Comparison of ENCODE assay signal across 9 cellular contexts in the genomic region with DNA sequence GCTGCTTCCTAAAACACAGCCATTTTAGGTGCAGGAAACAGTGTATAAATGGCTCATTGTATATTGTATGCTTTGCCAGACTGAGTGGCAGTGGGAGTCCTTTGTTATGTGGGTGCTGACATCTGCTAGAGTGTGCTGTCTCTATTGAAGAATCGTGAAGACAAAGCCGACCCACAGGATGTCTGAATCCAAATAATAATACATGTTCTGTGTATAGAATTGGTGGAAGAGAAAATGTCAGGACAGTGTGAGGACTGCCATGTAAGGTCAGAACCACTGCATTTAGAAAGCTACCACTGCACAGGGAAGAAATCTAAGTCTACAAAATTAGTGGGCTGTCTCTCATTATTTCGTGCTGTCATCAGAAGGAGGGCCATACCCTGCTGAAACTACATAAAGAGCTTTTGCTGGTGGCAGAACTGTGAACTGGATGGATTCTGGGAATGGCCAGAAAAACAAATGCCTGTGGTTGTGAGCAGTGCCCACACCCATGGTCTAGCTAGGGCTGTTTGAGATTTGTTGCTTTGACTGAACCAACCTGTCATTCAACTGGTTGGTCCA. TPM values are rescaled to one million over a fixed set of nuclear protein-coding genes. Genes with fewer than 3 reads are reported as not detected.
DNase-seq lines count a peak whose midpoint lies in the region; ATAC-seq and TF ChIP-seq lines count a peak whose summit lies in the region.
"Had no signal": no experiment of that assay in that cellular context is flagged by ENCODE, and none has a peak within 500 bp of the region (broad histone marks: within the 10 kb centered on the region; RNA-seq: fewer than 3 reads in every experiment).

No MANE protein-coding gene starts in this region.

- TF ChIP-seq CTCF in adrenal gland (IDR thresholded peaks at IDR 0.05): no peak

- no peak for TF ChIP-seq POLR2A in adrenal gland (IDR thresholded peaks at IDR 0.05)

- in situ Hi-C loops in G401 (cut with HindIII; ENCODE audit: low sequenced_read_pairs): no loop called here

- peak; percentile 34 for ATAC-seq in sciatic nerve

- DNase-seq in EH (ENCODE audit: low read depth) (peak; percentile 85), NCI-H748 treated with DMSO at 0.1 percent for 48 hours (lab: John Stamatoyannopoulos, UW) (peak; percentile 92), sciatic nerve (ENCODE audit: low spot score) (no peak), adrenal gland (no peak), KG1 (lab: John Stamatoyannopoulos, UW) (no peak), GM19238 (ENCODE audit: insufficient read length, low spot score) (no peak), G401 (ENCODE audit: low spot score) (no peak)
- peak; percentile 19 for DNase-seq in effector CD4-positive, alpha-beta T cell
- DNase-seq: RPMI8226 had no signal

- H3K27ac ChIP-seq in adrenal gland: peak overlapping the region in 1 of 5 donors; percentile 4

- 59 to 88% (median 74%) methylated on average over 3 of the region's 3 CpGs for WGBS in adrenal gland, 4 donors

- H3K4me1 ChIP-seq in adrenal gland (replicated peaks in 1 of 2): peaks cover 28 to 31% of the 10 kb centered on the region in 2 donors

- H3K4me3 ChIP-seq in adrenal gland: no peak overlapping the region

- H3K9me3 ChIP-seq in adrenal gland (replicated peaks in 1 of 3): no peaks in the 10 kb centered on the region

- intact Hi-C loops in sciatic nerve (cut with DNase I) (no loop called here), adrenal gland (cut with DNase I) (no loop called here)

- H3K27me3 ChIP-seq in adrenal gland: no peaks in the 10 kb centered on the region

- no peaks in the 10 kb centered on the region for H3K36me3 ChIP-seq in adrenal gland (replicated peaks in 1 of 2)

RNA-seq across cellular contexts. Expression of a gene that starts 2.5 kb away (rescaled TPM):
- 7.8 TPM for total RNA-seq in sciatic nerve
- 10 to 100 TPM in 4 of 8 donors, 1 to 10 TPM in 4; 4.7 to 14.7 (median 9.2) TPM for total RNA-seq in adrenal gland
- polyA plus RNA-seq in adrenal gland: 10 to 100 TPM in 1 of 3 donors, 1 to 10 TPM in 2; 1.2 to 14.2 (median 1.8) TPM
- total RNA-seq in G401 (2014; rRNA removed; shearing (Covaris generic)): not detected in 2 replicates

Comparison
In these comparisons a context has a peak if more than half of its experiments do, and no peak if none do; other contexts are left out.
1. DNase-seq: peak in EH (single experiment), NCI-H748 treated with DMSO at 0.1 percent for 48 hours (single experiment) and effector CD4-positive, alpha-beta T cell (single experiment); none in sciatic nerve (single experiment), adrenal gland (0 of 7), KG1 (single experiment), GM19238 (single experiment) and G401 (single experiment).